ENCODE assay signal across 1 cellular context in the genomic region with DNA sequence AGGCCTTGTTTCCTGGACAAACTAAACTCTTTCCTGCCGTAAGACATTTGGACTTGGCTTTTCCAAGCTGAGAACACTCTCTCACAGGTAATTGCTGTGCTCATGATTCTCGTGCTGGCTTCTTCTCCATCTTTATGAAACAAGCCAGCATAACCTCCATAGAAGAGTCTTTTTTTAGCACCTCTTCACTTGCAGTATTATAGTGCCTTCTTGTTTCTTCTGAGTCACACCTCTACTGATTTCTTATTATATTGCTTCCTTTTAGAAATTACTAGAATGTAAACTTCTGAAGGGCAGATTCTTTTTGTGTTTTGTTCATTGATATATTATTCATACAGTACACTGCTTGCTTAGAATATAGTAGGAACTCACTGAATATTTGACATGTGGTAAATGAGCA.
TF ChIP-seq lines count a peak whose summit lies in the region.

No MANE protein-coding gene starts in this region.

TF ChIP-seq in GM23338, 12 proteins besides CTCF, POLR2A, EP300 and RAD21 (continued from another document):
- TF ChIP-seq, protein P1, sequence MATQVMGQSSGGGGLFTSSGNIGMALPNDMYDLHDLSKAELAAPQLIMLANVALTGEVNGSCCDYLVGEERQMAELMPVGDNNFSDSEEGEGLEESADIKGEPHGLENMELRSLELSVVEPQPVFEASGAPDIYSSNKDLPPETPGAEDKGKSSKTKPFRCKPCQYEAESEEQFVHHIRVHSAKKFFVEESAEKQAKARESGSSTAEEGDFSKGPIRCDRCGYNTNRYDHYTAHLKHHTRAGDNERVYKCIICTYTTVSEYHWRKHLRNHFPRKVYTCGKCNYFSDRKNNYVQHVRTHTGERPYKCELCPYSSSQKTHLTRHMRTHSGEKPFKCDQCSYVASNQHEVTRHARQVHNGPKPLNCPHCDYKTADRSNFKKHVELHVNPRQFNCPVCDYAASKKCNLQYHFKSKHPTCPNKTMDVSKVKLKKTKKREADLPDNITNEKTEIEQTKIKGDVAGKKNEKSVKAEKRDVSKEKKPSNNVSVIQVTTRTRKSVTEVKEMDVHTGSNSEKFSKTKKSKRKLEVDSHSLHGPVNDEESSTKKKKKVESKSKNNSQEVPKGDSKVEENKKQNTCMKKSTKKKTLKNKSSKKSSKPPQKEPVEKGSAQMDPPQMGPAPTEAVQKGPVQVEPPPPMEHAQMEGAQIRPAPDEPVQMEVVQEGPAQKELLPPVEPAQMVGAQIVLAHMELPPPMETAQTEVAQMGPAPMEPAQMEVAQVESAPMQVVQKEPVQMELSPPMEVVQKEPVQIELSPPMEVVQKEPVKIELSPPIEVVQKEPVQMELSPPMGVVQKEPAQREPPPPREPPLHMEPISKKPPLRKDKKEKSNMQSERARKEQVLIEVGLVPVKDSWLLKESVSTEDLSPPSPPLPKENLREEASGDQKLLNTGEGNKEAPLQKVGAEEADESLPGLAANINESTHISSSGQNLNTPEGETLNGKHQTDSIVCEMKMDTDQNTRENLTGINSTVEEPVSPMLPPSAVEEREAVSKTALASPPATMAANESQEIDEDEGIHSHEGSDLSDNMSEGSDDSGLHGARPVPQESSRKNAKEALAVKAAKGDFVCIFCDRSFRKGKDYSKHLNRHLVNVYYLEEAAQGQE (IDR thresholded peaks at IDR 0.05; ENCODE audit: unreplicated experiment): no peak
- TF ChIP-seq, protein P2, sequence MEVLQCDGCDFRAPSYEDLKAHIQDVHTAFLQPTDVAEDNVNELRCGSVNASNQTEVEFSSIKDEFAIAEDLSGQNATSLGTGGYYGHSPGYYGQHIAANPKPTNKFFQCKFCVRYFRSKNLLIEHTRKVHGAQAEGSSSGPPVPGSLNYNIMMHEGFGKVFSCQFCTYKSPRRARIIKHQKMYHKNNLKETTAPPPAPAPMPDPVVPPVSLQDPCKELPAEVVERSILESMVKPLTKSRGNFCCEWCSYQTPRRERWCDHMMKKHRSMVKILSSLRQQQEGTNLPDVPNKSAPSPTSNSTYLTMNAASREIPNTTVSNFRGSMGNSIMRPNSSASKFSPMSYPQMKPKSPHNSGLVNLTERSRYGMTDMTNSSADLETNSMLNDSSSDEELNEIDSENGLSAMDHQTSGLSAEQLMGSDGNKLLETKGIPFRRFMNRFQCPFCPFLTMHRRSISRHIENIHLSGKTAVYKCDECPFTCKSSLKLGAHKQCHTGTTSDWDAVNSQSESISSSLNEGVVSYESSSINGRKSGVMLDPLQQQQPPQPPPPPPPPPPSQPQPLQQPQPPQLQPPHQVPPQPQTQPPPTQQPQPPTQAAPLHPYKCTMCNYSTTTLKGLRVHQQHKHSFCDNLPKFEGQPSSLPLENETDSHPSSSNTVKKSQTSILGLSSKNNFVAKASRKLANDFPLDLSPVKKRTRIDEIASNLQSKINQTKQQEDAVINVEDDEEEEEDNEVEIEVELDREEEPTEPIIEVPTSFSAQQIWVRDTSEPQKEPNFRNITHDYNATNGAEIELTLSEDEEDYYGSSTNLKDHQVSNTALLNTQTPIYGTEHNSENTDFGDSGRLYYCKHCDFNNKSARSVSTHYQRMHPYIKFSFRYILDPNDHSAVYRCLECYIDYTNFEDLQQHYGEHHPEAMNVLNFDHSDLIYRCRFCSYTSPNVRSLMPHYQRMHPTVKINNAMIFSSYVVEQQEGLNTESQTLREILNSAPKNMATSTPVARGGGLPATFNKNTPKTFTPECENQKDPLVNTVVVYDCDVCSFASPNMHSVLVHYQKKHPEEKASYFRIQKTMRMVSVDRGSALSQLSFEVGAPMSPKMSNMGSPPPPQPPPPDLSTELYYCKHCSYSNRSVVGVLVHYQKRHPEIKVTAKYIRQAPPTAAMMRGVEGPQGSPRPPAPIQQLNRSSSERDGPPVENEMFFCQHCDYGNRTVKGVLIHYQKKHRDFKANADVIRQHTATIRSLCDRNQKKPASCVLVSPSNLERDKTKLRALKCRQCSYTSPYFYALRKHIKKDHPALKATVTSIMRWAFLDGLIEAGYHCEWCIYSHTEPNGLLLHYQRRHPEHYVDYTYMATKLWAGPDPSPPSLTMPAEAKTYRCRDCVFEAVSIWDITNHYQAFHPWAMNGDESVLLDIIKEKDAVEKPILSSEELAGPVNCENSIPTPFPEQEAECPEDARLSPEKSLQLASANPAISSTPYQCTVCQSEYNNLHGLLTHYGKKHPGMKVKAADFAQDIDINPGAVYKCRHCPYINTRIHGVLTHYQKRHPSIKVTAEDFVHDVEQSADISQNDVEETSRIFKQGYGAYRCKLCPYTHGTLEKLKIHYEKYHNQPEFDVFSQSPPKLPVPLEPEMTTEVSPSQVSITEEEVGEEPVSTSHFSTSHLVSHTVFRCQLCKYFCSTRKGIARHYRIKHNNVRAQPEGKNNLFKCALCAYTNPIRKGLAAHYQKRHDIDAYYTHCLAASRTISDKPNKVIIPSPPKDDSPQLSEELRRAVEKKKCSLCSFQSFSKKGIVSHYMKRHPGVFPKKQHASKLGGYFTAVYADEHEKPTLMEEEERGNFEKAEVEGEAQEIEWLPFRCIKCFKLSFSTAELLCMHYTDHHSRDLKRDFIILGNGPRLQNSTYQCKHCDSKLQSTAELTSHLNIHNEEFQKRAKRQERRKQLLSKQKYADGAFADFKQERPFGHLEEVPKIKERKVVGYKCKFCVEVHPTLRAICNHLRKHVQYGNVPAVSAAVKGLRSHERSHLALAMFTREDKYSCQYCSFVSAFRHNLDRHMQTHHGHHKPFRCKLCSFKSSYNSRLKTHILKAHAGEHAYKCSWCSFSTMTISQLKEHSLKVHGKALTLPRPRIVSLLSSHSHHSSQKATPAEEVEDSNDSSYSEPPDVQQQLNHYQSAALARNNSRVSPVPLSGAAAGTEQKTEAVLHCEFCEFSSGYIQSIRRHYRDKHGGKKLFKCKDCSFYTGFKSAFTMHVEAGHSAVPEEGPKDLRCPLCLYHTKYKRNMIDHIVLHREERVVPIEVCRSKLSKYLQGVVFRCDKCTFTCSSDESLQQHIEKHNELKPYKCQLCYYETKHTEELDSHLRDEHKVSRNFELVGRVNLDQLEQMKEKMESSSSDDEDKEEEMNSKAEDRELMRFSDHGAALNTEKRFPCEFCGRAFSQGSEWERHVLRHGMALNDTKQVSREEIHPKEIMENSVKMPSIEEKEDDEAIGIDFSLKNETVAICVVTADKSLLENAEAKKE (CRISPR knock-in tag; IDR thresholded peaks at IDR 0.05): no peak
- TF ChIP-seq ZNF331 (CRISPR knock-in tag; IDR thresholded peaks at IDR 0.05; ENCODE audit: low read depth) (no peak), EZH2 (IDR thresholded peaks at IDR 0.05; ENCODE audit: low read depth, unreplicated experiment) (no peak), EZH2phosphoT487 (IDR thresholded peaks at IDR 0.05; ENCODE audit: unreplicated experiment) (no peak), JUNB (IDR thresholded peaks at IDR 0.05; ENCODE audit: unreplicated experiment) (no peak)
